ENCODE assay signal across 8 cellular contexts in genomic region chr3:149812606-149813366, GRCh38. TPM values are rescaled to one million over a fixed set of nuclear protein-coding genes. Genes with fewer than 3 reads are reported as not detected.
DNase-seq lines count a peak whose midpoint lies in the region; ATAC-seq and TF ChIP-seq lines count a peak whose summit lies in the region.

A gene with protein sequence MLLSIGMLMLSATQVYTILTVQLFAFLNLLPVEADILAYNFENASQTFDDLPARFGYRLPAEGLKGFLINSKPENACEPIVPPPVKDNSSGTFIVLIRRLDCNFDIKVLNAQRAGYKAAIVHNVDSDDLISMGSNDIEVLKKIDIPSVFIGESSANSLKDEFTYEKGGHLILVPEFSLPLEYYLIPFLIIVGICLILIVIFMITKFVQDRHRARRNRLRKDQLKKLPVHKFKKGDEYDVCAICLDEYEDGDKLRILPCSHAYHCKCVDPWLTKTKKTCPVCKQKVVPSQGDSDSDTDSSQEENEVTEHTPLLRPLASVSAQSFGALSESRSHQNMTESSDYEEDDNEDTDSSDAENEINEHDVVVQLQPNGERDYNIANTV (plus strand): TSS chr3:149813215. CDS start chr3:149846027, 32,812 bp downstream.

- ATAC-seq in DND-41 (ENCODE audit: insufficient read depth, low read depth) (peak; percentile 94), GM21825 (IDR thresholded peaks at IDR 0.05; ENCODE audit: unreplicated experiment) (peak; percentile 89)

- peak within 1 kb of the TSS; percentile 96 for H2AFZ ChIP-seq in DND-41 (ENCODE audit: low read depth, low read length)

- H3K4me2 ChIP-seq in DND-41 (ENCODE audit: insufficient read depth, low read length) = peak within 1 kb of the TSS; percentile 73

- DNase-seq in DND-41 = peak; percentile 94
- DNase-seq in Peyer's patch = peak; percentile 96 to 99 (median 97)
- DNase-seq in activated T-cell treated with anti-CD3 and anti-CD28 coated beads, Interleukin-2, amount 50 U/mL, for 48 hours = peak; percentile 95 to 96
- DNase-seq in stimulated activated CD8-positive, alpha-beta memory T cell treated with anti-CD3 and anti-CD28 coated beads, Interleukin-7, amount 100 ng/mL, for 1 hour (ENCODE audit: low read depth in 2 of 2) = peak; percentile 85 to 89

- peaks cover 47% of the 10 kb centered on the region for H3K79me2 ChIP-seq in DND-41 (ENCODE audit: insufficient read depth, low read length)

- H3K9me3 ChIP-seq in DND-41 (ENCODE audit: insufficient read depth, low read length, severe bottlenecking) (no peaks in the 10 kb centered on the region), KOPT-K1 (ENCODE audit: insufficient read depth, low read length, poor library complexity, severe bottlenecking) (no peaks in the 10 kb centered on the region), Peyer's patch (no peaks in the 10 kb centered on the region), esophagus (ENCODE audit: control insufficient read depth in 2 of 2, insufficient read depth in 1 of 2, low read depth in 1 of 2, low read length in 1 of 2) (no peaks in the 10 kb centered on the region), muscle layer of colon (ENCODE audit: low read length) (no peaks in the 10 kb centered on the region)

- H3K27me3 ChIP-seq in DND-41 (ENCODE audit: insufficient read depth, low read length, poor library complexity) (no peaks in the 10 kb centered on the region), Peyer's patch (no peaks in the 10 kb centered on the region), esophagus (ENCODE audit: control insufficient read depth in 1 of 2, insufficient read depth in 2 of 2, low read length in 2 of 2) (no peaks in the 10 kb centered on the region), muscle layer of colon (ENCODE audit: control insufficient read depth in 1 of 2, insufficient read depth in 2 of 2, low read length in 2 of 2) (no peaks in the 10 kb centered on the region)

- peak; percentile 83 to 86 for TF ChIP-seq POLR2A in Peyer's patch (IDR thresholded peaks at IDR 0.05)

- H3K9ac ChIP-seq in DND-41 (ENCODE audit: low read depth, low read length) (peak within 1 kb of the TSS; percentile 74), muscle layer of colon (ENCODE audit: low read length) (peak within 1 kb of the TSS; percentile 84)

- TF ChIP-seq CTCF in DND-41 (IDR thresholded peaks at IDR 0.05; ENCODE audit: borderline replicate concordance, extremely low read depth, low read length, poor library complexity, severe bottlenecking) = no peak
- TF ChIP-seq CTCF in Peyer's patch (IDR thresholded peaks at IDR 0.05) = no peak

- H3K4me1 ChIP-seq in DND-41 (ENCODE audit: insufficient read depth, low read length) = peaks cover 34% of the 10 kb centered on the region
- H3K4me1 ChIP-seq in Peyer's patch = peaks cover 0 to 28% (median 10%) of the 10 kb centered on the region in 4 donors
- H3K4me1 ChIP-seq in esophagus (ENCODE audit: control insufficient read depth in 2 of 2, insufficient read depth in 2 of 2, low read length in 1 of 2) = no peaks in the 10 kb centered on the region
- H3K4me1 ChIP-seq in muscle layer of colon (ENCODE audit: insufficient read depth, low read length) = peaks cover 40% of the 10 kb centered on the region

- 0% methylated on average over 56 of the region's 56 CpGs for WGBS in esophagus, 2 donors

- peak within 1 kb of the TSS; percentile 69 for H3K4me3 ChIP-seq in DND-41 (ENCODE audit: low read depth in 1 of 2, low read length in 2 of 2)
- peak within 1 kb of the TSS; percentile 60 to 90 (median 74) for H3K4me3 ChIP-seq in Peyer's patch
- H3K4me3 ChIP-seq in esophagus (ENCODE audit: low read depth in 1 of 2, low read length in 2 of 2) = peak within 1 kb of the TSS; percentile 83 to 87
- peak within 1 kb of the TSS; percentile 82 to 90 for H3K4me3 ChIP-seq in muscle layer of colon (ENCODE audit: low read depth in 1 of 2, low read length in 2 of 2)

- H3K36me3 ChIP-seq in DND-41 (ENCODE audit: insufficient read depth, low read length) = no peaks in the 10 kb centered on the region
- no peaks in the 10 kb centered on the region for H3K36me3 ChIP-seq in KOPT-K1 (ENCODE audit: insufficient read depth, low read length)
- no peaks in the 10 kb centered on the region for H3K36me3 ChIP-seq in Peyer's patch
- H3K36me3 ChIP-seq in esophagus (ENCODE audit: control insufficient read depth in 2 of 2, insufficient read depth in 2 of 2, low read length in 1 of 2) = no peaks in the 10 kb centered on the region
- no peaks in the 10 kb centered on the region for H3K36me3 ChIP-seq in muscle layer of colon (ENCODE audit: insufficient read depth, low read length)

- H3K27ac ChIP-seq in DND-41 (ENCODE audit: low read length) = peak within 1 kb of the TSS; percentile 92
- H3K27ac ChIP-seq in KOPT-K1 (ENCODE audit: low read depth, low read length, poor library complexity, severe bottlenecking) = peak within 1 kb of the TSS; percentile 65
- H3K27ac ChIP-seq in Peyer's patch = peak within 1 kb of the TSS; percentile 92 to 98 (median 98)
- peak within 1 kb of the TSS; percentile 99 to 100 for H3K27ac ChIP-seq in esophagus (ENCODE audit: low read depth in 2 of 2, low read length in 1 of 2)
- H3K27ac ChIP-seq in muscle layer of colon (ENCODE audit: low read depth, low read length) = peak within 1 kb of the TSS; percentile 97

- peaks cover 21% of the 10 kb centered on the region; the same call in 1 of the 2 replicates for H4K20me1 ChIP-seq in DND-41 (ENCODE audit: insufficient read depth, low read length)

RNA-seq across cellular contexts. Expression of the gene that starts here (rescaled TPM):
- total RNA-seq in Peyer's patch = 10 to 100 TPM; 35.0 to 74.3 (median 58.1) TPM
- polyA plus RNA-seq in esophagus = 10 to 100 TPM; 23.7 to 31.3 TPM

Comparison
In these comparisons a context has a peak if more than half of its experiments do, and no peak if none do; other contexts are left out.
1. Peak in every context shown above with its lines: DNase-seq, ATAC-seq, H3K4me3 ChIP-seq and H3K27ac ChIP-seq.